In genomic region chr3:62955126-62955525, GRCh38 we compare ENCODE assay signal across 19 cellular contexts.
DNase-seq lines count a peak whose midpoint lies in the region; ATAC-seq, FAIRE-seq and TF ChIP-seq lines count a peak whose summit lies in the region.
"Had no signal": no experiment of that assay in that cellular context is flagged by ENCODE, and none has a peak within 500 bp of the region (broad histone marks: within the 10 kb centered on the region; RNA-seq: fewer than 3 reads in every experiment).

No MANE protein-coding gene starts in this region.

- H3K36me3 ChIP-seq in neuronal stem cell (replicated peaks in 1 of 2; ENCODE audit: control insufficient read depth in 2 of 2, insufficient read depth in 2 of 2, low read length in 2 of 2) (no peaks in the 10 kb centered on the region), small intestine (ENCODE audit: control insufficient read depth in 2 of 2, insufficient read depth in 2 of 2, low read length in 2 of 2) (no peaks in the 10 kb centered on the region)

- H4K8ac ChIP-seq in neuronal stem cell (ENCODE audit: low read depth, low read length): no peak overlapping the region

- no peak overlapping the region for H3K4me2 ChIP-seq in neuronal stem cell (ENCODE audit: insufficient read depth, low read length, poor library complexity, severe bottlenecking)

- H2AFZ ChIP-seq in neuronal stem cell (ENCODE audit: low read length): no peak overlapping the region
- H2AFZ ChIP-seq: GM23248 had no signal

- H2BK120ac ChIP-seq in neuronal stem cell (ENCODE audit: low read depth, low read length): no peak overlapping the region

- no peak overlapping the region for H4K91ac ChIP-seq in neuronal stem cell (ENCODE audit: low read depth, low read length, poor library complexity)

- peak; percentile 58 for DNase-seq in NCI-H82 treated with DMSO at 0.1 percent for 48 hours (lab: John Stamatoyannopoulos, UW; ENCODE audit: unreplicated experiment)
- no peak for DNase-seq in dorsolateral prefrontal cortex
- peak; percentile 18 for DNase-seq in neuronal stem cell (ENCODE audit: low spot score)
- no peak for DNase-seq in small intestine
- no peak for DNase-seq in NCI-H2029 treated with DMSO at 0.1 percent for 48 hours (lab: John Stamatoyannopoulos, UW)
- DNase-seq in T-helper 9 cell: no peak
- DNase-seq: ACHN; C1 segment of cervical spinal cord; DMS79; GM23248; KBM-7; NCI-H1105; NCI-H1694 treated with DMSO at 0.1 percent for 48 hours; NCI-H226; NCI-H524; NK-92 treated with Interleukin-12 subunit alpha and Interleukin-12 subunit beta, amount 100 ng/mL, for 24 hours; PC-3 had no signal

- H3K23ac ChIP-seq in neuronal stem cell (ENCODE audit: low read depth, low read length, poor library complexity): no peak overlapping the region

- no CpG with 5 or more reads among the region's 4 CpGs for WGBS in neuronal stem cell (ENCODE audit: extremely low coverage in 2 of 2, insufficient read length in 2 of 2, insufficient replicate concordance in 1 of 2), 2 donors
- WGBS in small intestine, 3 donors: 72 to 79% (median 77%) methylated on average over 4 of the region's 4 CpGs

- intact Hi-C loops in dorsolateral prefrontal cortex (cut with DNase I): no loop called here

- no peak overlapping the region for H3K14ac ChIP-seq in neuronal stem cell (ENCODE audit: low read length)

- H2BK12ac ChIP-seq in neuronal stem cell (ENCODE audit: low read length): no peak overlapping the region

- no peak overlapping the region for H3K18ac ChIP-seq in neuronal stem cell (ENCODE audit: low read length)

- H3K4ac ChIP-seq in neuronal stem cell (ENCODE audit: low read length): no peak overlapping the region

- H3K79me1 ChIP-seq in neuronal stem cell (ENCODE audit: low read depth, low read length): no peaks in the 10 kb centered on the region

- no peak overlapping the region for H3K27ac ChIP-seq in dorsolateral prefrontal cortex
- H3K27ac ChIP-seq in neuronal stem cell (replicated peaks; ENCODE audit: low read length): no peak overlapping the region
- no peak overlapping the region for H3K27ac ChIP-seq in small intestine (ENCODE audit: low read depth in 1 of 2, low read length in 1 of 2)
- H3K27ac ChIP-seq: GM23248 had no signal

- H2AK5ac ChIP-seq in neuronal stem cell (ENCODE audit: low read depth, low read length): no peak overlapping the region

- H3K27me3 ChIP-seq in dorsolateral prefrontal cortex: peaks cover 0 to 3% (median 0%) of the 10 kb centered on the region in 45 donors
- H3K27me3 ChIP-seq in neuronal stem cell (ENCODE audit: control insufficient read depth in 3 of 3, insufficient read depth in 3 of 3, low read depth in 1 of 3, low read length in 3 of 3): no peaks in the 10 kb centered on the region
- H3K27me3 ChIP-seq in small intestine (ENCODE audit: control insufficient read depth in 2 of 2, insufficient read depth in 2 of 2, low read length in 2 of 2): no peaks in the 10 kb centered on the region

- H3K9ac ChIP-seq in neuronal stem cell (ENCODE audit: low read depth, low read length, poor library complexity): no peak overlapping the region
- H3K9ac ChIP-seq: GM23248 had no signal

- H3K9me3 ChIP-seq in neuronal stem cell (replicated peaks in 1 of 2; ENCODE audit: control insufficient read depth in 2 of 2, insufficient read depth in 1 of 2, low read depth in 1 of 2, low read length in 2 of 2) (no peaks in the 10 kb centered on the region), small intestine (ENCODE audit: control insufficient read depth, low read depth) (no peaks in the 10 kb centered on the region)

- FAIRE-seq in small intestine (lab: Jason Lieb, UNC): no peak
- FAIRE-seq: HepG2 had no signal

- H3K4me1 ChIP-seq in neuronal stem cell (ENCODE audit: control insufficient read depth in 2 of 2, insufficient read depth in 1 of 2, low read depth in 1 of 2, low read length in 2 of 2) (peaks cover 0 to 10% of the 10 kb centered on the region in 2 donors), small intestine (ENCODE audit: control insufficient read depth in 2 of 2, insufficient read depth in 1 of 2, low read depth in 1 of 2, low read length in 1 of 2) (peaks cover 0 to 4% of the 10 kb centered on the region in 2 donors)

- H2BK15ac ChIP-seq in neuronal stem cell (ENCODE audit: low read length): no peak overlapping the region

- peak; percentile 39 for ATAC-seq in HG02885 (IDR thresholded peaks at IDR 0.05; ENCODE audit: poor library complexity, unreplicated experiment)
- ATAC-seq: HepG2, PC-3 had no signal

- TF ChIP-seq CTCF in dorsolateral prefrontal cortex (IDR thresholded peaks at IDR 0.05 in 54 of 56, conservative IDR thresholded peaks at IDR 0.05 in 2 of 56; ENCODE audit: low read depth in 1 of 56, partially characterized antibody in 56 of 56): no peak

- H2BK5ac ChIP-seq in neuronal stem cell (ENCODE audit: low read length): no peak overlapping the region

- H3K4me3 ChIP-seq in dorsolateral prefrontal cortex (peak overlapping the region in 43 of 59 donors; percentile 4 to 55 (median 33)), neuronal stem cell (ENCODE audit: low read length in 2 of 2) (no peak overlapping the region), small intestine (ENCODE audit: low read depth in 1 of 2, low read length in 2 of 2) (no peak overlapping the region)
- H3K4me3 ChIP-seq: GM23248 had no signal

Comparison
In these comparisons a context has a peak if more than half of its experiments do, and no peak if none do; other contexts are left out.
1. DNase-seq: peak in NCI-H82 treated with DMSO at 0.1 percent for 48 hours (single experiment) and neuronal stem cell (single experiment); none in dorsolateral prefrontal cortex (0 of 10), small intestine (single experiment), NCI-H2029 treated with DMSO at 0.1 percent for 48 hours (single experiment) and T-helper 9 cell (single experiment).
2. H3K4me3 ChIP-seq: peak in dorsolateral prefrontal cortex (43 of 59); none in neuronal stem cell (0 of 2) and small intestine (0 of 2).